In the genomic region with DNA sequence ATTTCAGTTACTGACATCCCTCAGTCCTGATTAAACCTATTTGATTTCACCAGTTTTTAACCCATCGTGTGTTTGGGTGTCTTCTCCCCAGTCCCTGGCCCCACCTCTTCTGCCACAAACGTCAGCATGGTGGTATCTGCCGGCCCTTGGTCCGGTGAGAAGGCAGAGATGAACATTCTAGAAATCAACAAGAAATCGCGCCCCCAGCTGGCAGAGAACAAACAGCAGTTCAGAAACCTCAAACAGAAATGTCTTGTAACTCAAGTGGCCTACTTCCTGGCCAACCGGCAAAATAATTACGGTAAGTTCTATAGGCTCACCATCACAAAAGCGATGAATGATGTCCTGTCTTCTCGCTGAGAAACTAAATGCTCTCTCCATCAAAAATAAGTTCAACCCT, we compare ENCODE assay signal across 12 cellular contexts. TPM values are rescaled to one million over a fixed set of nuclear protein-coding genes. Genes with fewer than 3 reads are reported as not detected.
A peak's percentile ranks its signal among the peaks of the same experiment; 100 is the strongest.
DNase-seq lines count a peak whose midpoint lies in the region; ATAC-seq lines count a peak whose summit lies in the region.
"Had no signal": no experiment of that assay in that cellular context is flagged by ENCODE, and none has a peak within 500 bp of the region (broad histone marks: within the 10 kb centered on the region; RNA-seq: fewer than 3 reads in every experiment).

No MANE protein-coding gene starts in this region.

- in situ Hi-C loops in KBM-7 (cut with MboI; ENCODE audit: low pct_unique_long_range_greater_than_20kb, low sequenced_read_pairs), result no loop called here

- H3K4me3 ChIP-seq in trophoblast cell (ENCODE audit: low read depth, low read length), result no peak overlapping the region
- H3K4me3 ChIP-seq: thoracic aorta had no signal

- no peak overlapping the region for H3K23ac ChIP-seq in trophoblast cell (ENCODE audit: low read length)

- H3K36me3 ChIP-seq in trophoblast cell (ENCODE audit: control insufficient read depth in 1 of 2, insufficient read depth in 2 of 2, low read length in 2 of 2), result peaks cover 0 to 7% of the 10 kb centered on the region in 2 experiments
- H3K36me3 ChIP-seq: thoracic aorta had no signal

- DNase-seq in NCI-H748 (lab: John Stamatoyannopoulos, UW; ENCODE audit: unreplicated experiment), result peak; percentile 13
- no peak for DNase-seq in NCI-H748 treated with DMSO at 0.1 percent for 48 hours (lab: John Stamatoyannopoulos, UW)
- DNase-seq in KBM-7, result peak; percentile 56
- DNase-seq in cerebellar cortex (ENCODE audit: low spot score), result peak; percentile 26
- peak; percentile 54 to 71 for DNase-seq in trophoblast cell
- DNase-seq: activated B cell treated with CpG ODN at 0.5 μM for 24 hours, occipital lobe had no signal

- no peaks in the 10 kb centered on the region for H3K27me3 ChIP-seq in trophoblast cell (ENCODE audit: insufficient read depth, low read length)

- no peak overlapping the region for H3K9ac ChIP-seq in trophoblast cell (ENCODE audit: low read length)
- H3K9ac ChIP-seq: KMS-11 had no signal

- H3K27ac ChIP-seq in trophoblast cell (ENCODE audit: low read depth, low read length), result no peak overlapping the region
- H3K27ac ChIP-seq: KMS-11, thoracic aorta had no signal

- H3K4me2 ChIP-seq in trophoblast cell (ENCODE audit: low read length), result no peak overlapping the region
- H3K4me2 ChIP-seq: KMS-11 had no signal

- no CpG with 5 or more reads among the region's 10 CpGs for WGBS in trophoblast cell (ENCODE audit: extremely low coverage, insufficient coverage, insufficient read length)

- H2BK5ac ChIP-seq in trophoblast cell (ENCODE audit: low read depth, low read length, poor library complexity), result no peak overlapping the region

- H3K4me1 ChIP-seq in trophoblast cell (ENCODE audit: control insufficient read depth in 1 of 2, insufficient read depth in 2 of 2, low read length in 2 of 2), result peaks cover 0 to 4% of the 10 kb centered on the region in 2 experiments

- H4K8ac ChIP-seq in trophoblast cell (ENCODE audit: low read depth, low read length), result no peak overlapping the region

- no peak for ATAC-seq in HG02610 (IDR thresholded peaks at IDR 0.05; ENCODE audit: unreplicated experiment)
- ATAC-seq in GM19328 (IDR thresholded peaks at IDR 0.05; ENCODE audit: unreplicated experiment), result no peak
- ATAC-seq in GM21825 (IDR thresholded peaks at IDR 0.05; ENCODE audit: unreplicated experiment), result no peak

- H2BK12ac ChIP-seq in trophoblast cell (ENCODE audit: low read length), result no peak overlapping the region

- no peak overlapping the region for H4K91ac ChIP-seq in trophoblast cell (ENCODE audit: low read depth, low read length)

- no peak overlapping the region for H2AFZ ChIP-seq in trophoblast cell (ENCODE audit: insufficient read depth, low read length, poor library complexity)

- H2BK120ac ChIP-seq in trophoblast cell (ENCODE audit: insufficient read depth, low read length, poor library complexity), result no peak overlapping the region

- H4K12ac ChIP-seq in trophoblast cell (ENCODE audit: low read depth, low read length), result no peak overlapping the region

- no peak overlapping the region for H3K18ac ChIP-seq in trophoblast cell (ENCODE audit: low read length)

- H3K14ac ChIP-seq in trophoblast cell (ENCODE audit: low read length), result no peak overlapping the region

- H2AK5ac ChIP-seq in trophoblast cell (ENCODE audit: low read length), result no peak overlapping the region

- H3K4ac ChIP-seq in trophoblast cell (ENCODE audit: low read depth, low read length), result no peak overlapping the region

- no peaks in the 10 kb centered on the region for H3K79me2 ChIP-seq in trophoblast cell (ENCODE audit: control insufficient read depth, insufficient read depth, low read length, poor library complexity)

- no peaks in the 10 kb centered on the region for H3K79me1 ChIP-seq in trophoblast cell (ENCODE audit: low read length)

- H3K9me3 ChIP-seq in trophoblast cell (ENCODE audit: insufficient read depth, low read depth, low read length), result no peaks in the 10 kb centered on the region
- H3K9me3 ChIP-seq: thoracic aorta had no signal

RNA-seq across cellular contexts. Expression of gene NBPF3, which starts 28.7 kb away (rescaled TPM):
- polyA plus RNA-seq in trophoblast cell (2013), result 7.2 and 7.4 TPM in 2 replicates

RNA-seq across cellular contexts. Expression of gene ALPL, which starts 40.6 kb away (rescaled TPM):
- 12.5 and 12.7 TPM in 2 replicates for polyA plus RNA-seq in trophoblast cell (2013)
